ENCODE assay signal across 20 cellular contexts in the genomic region with DNA sequence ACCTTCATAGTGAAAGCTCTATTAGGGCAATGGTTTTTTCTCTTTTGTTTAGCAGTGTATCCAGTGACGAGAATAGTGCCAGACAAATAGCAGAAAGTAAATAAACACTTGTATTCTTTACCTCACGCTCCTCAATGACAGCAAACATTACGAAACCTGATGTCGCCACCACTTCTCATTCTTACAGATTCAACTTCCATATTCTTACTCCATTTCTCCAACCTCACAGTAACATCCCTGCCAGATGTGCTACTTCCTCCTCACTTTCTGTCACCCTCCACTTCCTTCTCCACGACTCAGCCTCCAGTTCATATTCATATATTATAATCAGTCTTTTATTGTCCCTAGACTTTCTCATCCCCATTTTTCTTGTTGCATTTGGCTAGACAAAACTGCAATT.
"Had no signal": no experiment of that assay in that cellular context is flagged by ENCODE, and none has a peak within 500 bp of the region (broad histone marks: within the 10 kb centered on the region; RNA-seq: fewer than 3 reads in every experiment).

No MANE protein-coding gene starts in this region.

- H3K4me3 ChIP-seq: esophagus squamous epithelium, stomach, testis, upper lobe of left lung had no signal

- ATAC-seq: activated naive CD4-positive, alpha-beta T cell treated with anti-CD3 and anti-CD28 coated beads, Interleukin-2, amount 50 U/mL, for 72 hours; activated T-cell treated with anti-CD3 and anti-CD28 coated beads, Interleukin-2, amount 50 U/mL, for 72 hours; left ventricle myocardium superior; natural killer cell had no signal

- H3K4me1 ChIP-seq: esophagus squamous epithelium, stomach, testis, upper lobe of left lung had no signal

- H3K9me3 ChIP-seq: esophagus squamous epithelium, testis, upper lobe of left lung had no signal

- H3K27me3 ChIP-seq: esophagus squamous epithelium, stomach, testis, upper lobe of left lung had no signal

- H3K36me3 ChIP-seq: esophagus squamous epithelium, stomach, upper lobe of left lung had no signal

- DNase-seq: activated CD4-positive, alpha-beta T cell treated with anti-CD3 and anti-CD28 coated beads, Interleukin-2, amount 10 ng/mL, durations not matched to agents 7 days and 5 days; activated CD4-positive, CD25-positive, alpha-beta regulatory T cell; activated CD8-positive, alpha-beta memory T cell treated with anti-CD3 and anti-CD28 coated beads, Interleukin-2, amount 50 U/mL, for 48 hours; activated gamma-delta T cell; activated T-cell treated with anti-CD3 and anti-CD28 coated beads, Interleukin-2, amount 50 U/mL, for 72 hours; caudate nucleus; esophagus squamous epithelium; hippocampal formation; kidney; left ventricle myocardium superior; natural killer cell; nucleus accumbens; posterior cingulate gyrus; retina; stimulated activated CD4-positive, alpha-beta T cell treated with anti-CD3 and anti-CD28 coated beads, Interleukin-12 subunit alpha, Interleukin-12 subunit beta, amount 100 ng/mL, for 4 hours; stimulated activated CD4-positive, alpha-beta T cell treated with anti-CD3 and anti-CD28 coated beads, Interleukin-2, amount 100 ng/mL, for 24 hours; stomach; testis; upper lobe of left lung had no signal

- H3K27ac ChIP-seq: esophagus squamous epithelium, stomach, testis, upper lobe of left lung had no signal
